ENCODE assay signal across 8 cellular contexts in genomic region chr18:2541925-2542563, GRCh38. TPM values are rescaled to one million over a fixed set of nuclear protein-coding genes. Genes with fewer than 3 reads are reported as not detected.
DNase-seq lines count a peak whose midpoint lies in the region; ATAC-seq and TF ChIP-seq lines count a peak whose summit lies in the region.
"Not testable (repeated sequence)": the region's sequence is repeated elsewhere in the genome, so short reads cannot be mapped to it uniquely, and the experiment has no call there.

No MANE protein-coding gene starts in this region.

- intact Hi-C loops in Calu3 (cut with micrococcal nuclease; ENCODE audit: unreplicated experiment), result loop anchor here (1.0 to 10.0 kb wide), 4 partner anchors 205 to 437 kb away; no protein-coding TSS in a partner anchor
- intact Hi-C loops in left colon (cut with DNase I, micrococcal nuclease), result loop anchor here in 1 of 2 donors (10.0 kb wide), 1 partner anchor 187 kb away; no protein-coding TSS in a partner anchor

- BruUV-seq in Calu3 (replicated peaks; lab: Mats Ljungman, UMichigan), result not testable (repeated sequence)

- H3K27me3 ChIP-seq in SK-N-SH (ENCODE audit: insufficient read depth), result not testable (repeated sequence)

- TF ChIP-seq CTCF in Calu3 (IDR thresholded peaks at IDR 0.05; ENCODE audit: unreplicated experiment) (peak; percentile 70), SK-N-SH (IDR thresholded peaks at IDR 0.05) (peak; percentile 89)

- H3K4me2 ChIP-seq in SK-N-SH, result not testable (repeated sequence)

- H3K4me3 ChIP-seq in SK-N-SH (ENCODE audit: low read depth in 2 of 2, low read length in 1 of 2), result not testable (repeated sequence)

- H3K9me2 ChIP-seq in SK-N-SH, result not testable (repeated sequence)

- H3K36me3 Mint-ChIP-seq in Calu3 (ENCODE audit: insufficient read depth, unreplicated experiment), result not testable (repeated sequence)

- not testable (repeated sequence) for H3K9me3 ChIP-seq in SK-N-SH

- H3K4me1 Mint-ChIP-seq in Calu3 (ENCODE audit: low read depth, unreplicated experiment), result not testable (repeated sequence)

- H3K27ac Mint-ChIP-seq in Calu3 (ENCODE audit: unreplicated experiment), result not testable (repeated sequence)

- not testable (repeated sequence) for H3K4me3 Mint-ChIP-seq in Calu3 (ENCODE audit: low read depth, unreplicated experiment)

- H3K9me3 Mint-ChIP-seq in Calu3 (ENCODE audit: low read depth, unreplicated experiment), result not testable (repeated sequence)

- CTCF ChIA-PET in Calu3 (lab: Charles Lee), result interaction anchor here (0.9 to 1.4 kb wide), 2 partner anchors 280 to 437 kb away, joined by 4 to 9 read pairs; no protein-coding TSS in a partner anchor
- CTCF ChIA-PET in SK-N-SH (lab: Yijun Ruan, JAX), result interaction anchor here (0.5 to 2.3 kb wide), 32 partner anchors 9 to 1662 kb away, joined by 3 to 17 read pairs (median 4); partner anchors contain the start of gene SMCHD1

- peaks cover 0 to 16% of the 10 kb centered on the region in 2 experiments for H3K36me3 ChIP-seq in SK-N-SH (replicated peaks in 1 of 2; ENCODE audit: control insufficient read depth in 1 of 2, insufficient read depth in 2 of 2, low read length in 1 of 2)

- not testable (repeated sequence) for H3K79me2 ChIP-seq in SK-N-SH (ENCODE audit: insufficient read depth)

- not testable (repeated sequence) for H2AFZ ChIP-seq in SK-N-SH (ENCODE audit: low read depth)

- TF ChIP-seq RAD21 in SK-N-SH (IDR thresholded peaks at IDR 0.05; ENCODE audit: low read length), result peak; percentile 78

- TF ChIP-seq EP300 in SK-N-SH (IDR thresholded peaks at IDR 0.05; ENCODE audit: borderline replicate concordance in 1 of 2, low read depth in 1 of 2, low read length in 1 of 2), result not testable (repeated sequence)

- not testable (repeated sequence) for H3K9ac ChIP-seq in SK-N-SH

- not testable (repeated sequence) for H3K27me3 Mint-ChIP-seq in Calu3 (ENCODE audit: unreplicated experiment)

- not testable (repeated sequence) for DNase-seq in Calu3, left colon
- DNase-seq in NCI-H2029 treated with DMSO at 0.1 percent for 48 hours (lab: John Stamatoyannopoulos, UW) (peak; percentile 30), SK-N-SH (peak; percentile 20), dermis microvascular lymphatic vessel endothelial cell (ENCODE audit: low read depth in 2 of 2) (peak; percentile 18 to 46), stromal cell of bone marrow (ENCODE audit: low read depth) (peak; percentile 30)

- POLR2A ChIA-PET in SK-N-SH (lab: Yijun Ruan, JAX), result not testable (repeated sequence)

- peak; percentile 66 for ATAC-seq in GM18909 (IDR thresholded peaks at IDR 0.05; ENCODE audit: poor library complexity, unreplicated experiment)
- peak; percentile 72 for ATAC-seq in HG03175 (IDR thresholded peaks at IDR 0.05; ENCODE audit: unreplicated experiment)
- peak; percentile 45 for ATAC-seq in left colon

- H3K27ac ChIP-seq in SK-N-SH (ENCODE audit: low read depth in 2 of 2, low read length in 1 of 2), result 0 out of 4 replicates have a peak overlapping the region, but pooled peaks of 1 of the 2 experiments have one; percentile 11

- H4K20me1 ChIP-seq in SK-N-SH (ENCODE audit: insufficient read depth), result not testable (repeated sequence)

- H3K4me1 ChIP-seq in SK-N-SH (ENCODE audit: control insufficient read depth in 1 of 2, insufficient read depth in 2 of 2, low read depth in 1 of 2, low read length in 1 of 2), result peaks cover 0 to 22% of the 10 kb centered on the region in 2 experiments; a peak in 2 of 4 replicates

- 25% methylated on average over 3 of the region's 3 CpGs for WGBS in SK-N-SH (ENCODE audit: low lambda C conversion rate)

- not testable (repeated sequence) for H3F3A ChIP-seq in SK-N-SH (replicated peaks; ENCODE audit: insufficient read depth)

TF ChIP-seq in SK-N-SH, 30 proteins besides CTCF, POLR2A, EP300 and RAD21:
- peak; percentile 53 for TF ChIP-seq SMC3 (IDR thresholded peaks at IDR 0.05; ENCODE audit: low read depth, low read length)

RNA-seq across cellular contexts. Expression of gene METTL4, which starts 29.3 kb away (rescaled TPM):
- total RNA-seq in Calu3 (2022) (17.2 and 20.3 TPM in 2 replicates), dermis microvascular lymphatic vessel endothelial cell (7.0 and 8.3 TPM in 2 replicates), left colon (10 to 100 TPM in 1 of 2 donors, 1 to 10 TPM in 1; 9.1 to 11.4 TPM)
- polyA plus RNA-seq in SK-N-SH (2012; rRNA removed), result 2.9 and 5.3 TPM in 2 replicates
- polyA plus RNA-seq in SK-N-SH (2012; cell fraction: cytosol; rRNA removed), result 5.4 TPM in 2 replicates
- 3.4 and 6.9 TPM in 2 replicates for polyA plus RNA-seq in SK-N-SH (2012; cell fraction: nucleus; rRNA removed)

RNA-seq across cellular contexts. Expression of gene NDC80, which starts 29.3 kb away (rescaled TPM):
- 49.5 and 56.0 TPM in 2 replicates for total RNA-seq in Calu3 (2022)
- 7.9 and 11.3 TPM in 2 replicates for polyA plus RNA-seq in SK-N-SH (2012; rRNA removed)
- polyA plus RNA-seq in SK-N-SH (2012; cell fraction: cytosol; rRNA removed), result 10.1 and 11.6 TPM in 2 replicates
- polyA plus RNA-seq in SK-N-SH (2012; cell fraction: nucleus; rRNA removed), result 9.7 and 11.0 TPM in 2 replicates
- 6.8 and 20.8 TPM in 2 replicates for total RNA-seq in dermis microvascular lymphatic vessel endothelial cell
- total RNA-seq in left colon, result 1 to 10 TPM; 3.2 to 5.8 TPM
